Comparison of ENCODE assay signal across 1 cellular context in the genomic region with DNA sequence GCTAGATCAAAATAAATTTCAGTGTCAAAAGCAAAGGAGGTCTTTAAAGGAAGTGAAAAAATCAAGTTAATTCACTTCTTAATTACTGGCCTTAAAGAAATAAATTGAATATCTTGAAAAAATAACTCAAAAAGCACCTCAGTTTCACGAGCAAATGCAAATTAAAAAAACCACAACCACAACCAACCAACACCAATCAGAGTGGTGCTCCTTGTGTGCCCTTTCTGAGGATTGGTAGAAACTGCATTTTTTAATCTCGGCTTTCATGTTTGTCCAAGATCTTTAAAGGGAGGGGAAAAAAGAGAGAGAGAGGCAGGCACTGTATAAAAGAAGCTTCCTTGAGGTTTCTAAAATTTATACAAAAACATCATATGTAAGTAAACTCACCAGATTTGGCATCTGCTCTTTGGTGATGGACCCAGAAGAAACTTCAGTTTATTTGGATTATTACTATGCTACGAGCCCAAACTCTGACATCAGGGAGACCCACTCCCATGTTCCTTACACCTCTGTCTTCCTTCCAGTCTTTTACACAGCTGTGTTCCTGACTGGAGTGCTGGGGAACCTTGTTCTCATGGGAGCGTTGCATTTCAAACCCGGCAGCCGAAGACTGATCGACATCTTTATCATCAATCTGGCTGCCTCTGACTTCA.
A peak's percentile ranks its signal among the peaks of the same experiment; 100 is the strongest.
TF ChIP-seq lines count a peak whose summit lies in the region.

Gene GPR15 (plus strand): TSS at position 357 of the 653 bp plus-strand sequence. CDS start 56 bp downstream, at position 413.

TF ChIP-seq in GM12878, 131 proteins besides CTCF, POLR2A, EP300 and RAD21 (continued from another document):
- no peak for TF ChIP-seq RELA (IDR thresholded peaks at IDR 0.05; ENCODE audit: borderline replicate concordance, partially characterized antibody)
- no peak for TF ChIP-seq HDAC6 (IDR thresholded peaks at IDR 0.05; ENCODE audit: unreplicated experiment)
- TF ChIP-seq BACH1 (IDR thresholded peaks at IDR 0.05; ENCODE audit: borderline replicate concordance): no peak
- TF ChIP-seq BCLAF1 (IDR thresholded peaks at IDR 0.05): no peak
- no peak; the same call in none of the 2 replicates for TF ChIP-seq CHD1 (IDR thresholded peaks at IDR 0.05; ENCODE audit: low read depth, low read length)
- no peak for TF ChIP-seq NR2F1 (conservative IDR thresholded peaks at IDR 0.05)
- TF ChIP-seq ZNF217 (IDR thresholded peaks at IDR 0.05): no peak
- peak; percentile 92 for TF ChIP-seq POLR2AphosphoS5 (IDR thresholded peaks at IDR 0.05; ENCODE audit: low read length)
- peak; percentile 68; the same call in 1 of the 2 replicates for TF ChIP-seq CBFB (IDR thresholded peaks at IDR 0.05; ENCODE audit: low read depth)
- TF ChIP-seq SMAD5 (IDR thresholded peaks at IDR 0.05; ENCODE audit: low read depth): peak; percentile 79
